Comparison of ENCODE assay signal across 18 cellular contexts in genomic region chr12:13368971-13369370, GRCh38.
DNase-seq lines count a peak whose midpoint lies in the region; ATAC-seq and TF ChIP-seq lines count a peak whose summit lies in the region.
"Had no signal": no experiment of that assay in that cellular context is flagged by ENCODE, and none has a peak within 500 bp of the region (broad histone marks: within the 10 kb centered on the region; RNA-seq: fewer than 3 reads in every experiment).

No MANE protein-coding gene starts in this region.

- intact Hi-C loops in CD4-positive, alpha-beta T cell (cut with DNase I, micrococcal nuclease), result no loop called here

- H3K4me1 Mint-ChIP-seq in progenitor cell of endocrine pancreas (ENCODE audit: low read depth), result peaks cover 29% of the 10 kb centered on the region
- H3K4me1 Mint-ChIP-seq in CD4-positive, alpha-beta T cell (ENCODE audit: low read depth), result no peaks in the 10 kb centered on the region
- H3K4me1 Mint-ChIP-seq: T-cell had no signal

- H3K9me3 Mint-ChIP-seq in progenitor cell of endocrine pancreas (ENCODE audit: low read depth), result peaks cover 4% of the 10 kb centered on the region
- H3K9me3 Mint-ChIP-seq in CD4-positive, alpha-beta T cell, result peaks cover 4% of the 10 kb centered on the region
- H3K9me3 Mint-ChIP-seq: T-cell had no signal

- CTCF ChIA-PET in CD4-positive, alpha-beta T cell (lab: Charles Lee), result no interaction called here

- no peak for ATAC-seq in CD4-positive, alpha-beta T cell (ENCODE audit: poor library complexity)
- ATAC-seq: A549, HCT116, T-cell had no signal

- H3K4me3 Mint-ChIP-seq in progenitor cell of endocrine pancreas (ENCODE audit: low read depth), result no peak overlapping the region
- no peak overlapping the region for H3K4me3 Mint-ChIP-seq in CD4-positive, alpha-beta T cell
- H3K4me3 Mint-ChIP-seq: T-cell had no signal

- TF ChIP-seq CTCF in progenitor cell of endocrine pancreas (IDR thresholded peaks at IDR 0.05; ENCODE audit: unreplicated experiment) (no peak), GM20000 (IDR thresholded peaks at IDR 0.05; ENCODE audit: extremely low read depth, missing control alignments) (no peak)
- no peak for TF ChIP-seq CTCF in CD4-positive, alpha-beta T cell (IDR thresholded peaks at IDR 0.05)

- POLR2A ChIA-PET in CD4-positive, alpha-beta T cell (lab: Charles Lee), result interaction anchor here (1.1 kb wide), 1 partner anchor 20 kb away, joined by 3 read pairs; no protein-coding TSS in a partner anchor

- H3K9me3 ChIP-seq in CD4-positive, alpha-beta T cell (ENCODE audit: control insufficient read depth, low read length), result no peaks in the 10 kb centered on the region
- H3K9me3 ChIP-seq: A549 had no signal

- no peak overlapping the region for H3K27ac ChIP-seq in CD4-positive, alpha-beta T cell (ENCODE audit: low read depth, low read length)
- H3K27ac ChIP-seq: A549, C4-2B, HL-60, RWPE1, SJCRH30 had no signal

- H3K27me3 Mint-ChIP-seq in progenitor cell of endocrine pancreas, result peaks cover 34% of the 10 kb centered on the region
- H3K27me3 Mint-ChIP-seq in CD4-positive, alpha-beta T cell, result peaks cover 27% of the 10 kb centered on the region

- DNase-seq in NCI-H146 (lab: John Stamatoyannopoulos, UW), result peak; percentile 5
- no peak for DNase-seq in NCI-H146 treated with DMSO at 0.1 percent for 48 hours (lab: John Stamatoyannopoulos, UW; ENCODE audit: unreplicated experiment)
- DNase-seq in NCI-H345 (lab: John Stamatoyannopoulos, UW), result peak; percentile 53
- DNase-seq in ecto neural progenitor cell (ENCODE audit: low spot score), result peak; percentile 84
- DNase-seq in progenitor cell of endocrine pancreas (ENCODE audit: low spot score, unreplicated experiment), result no peak
- DNase-seq in GM20000 (ENCODE audit: low spot score), result no peak
- no peak for DNase-seq in 8988T
- DNase-seq in CD4-positive, alpha-beta T cell, result no peak
- DNase-seq: COR-L47, NCI-H1048, NCI-H446 treated with DMSO at 0.1 percent for 48 hours, T-cell had no signal

- no peaks in the 10 kb centered on the region for H3K36me3 Mint-ChIP-seq in progenitor cell of endocrine pancreas (ENCODE audit: insufficient read depth)
- no peaks in the 10 kb centered on the region for H3K36me3 Mint-ChIP-seq in CD4-positive, alpha-beta T cell (ENCODE audit: low read depth)
- H3K36me3 Mint-ChIP-seq: T-cell had no signal

- H3K27ac Mint-ChIP-seq in progenitor cell of endocrine pancreas, result peak overlapping the region; percentile 72
- no peak overlapping the region for H3K27ac Mint-ChIP-seq in CD4-positive, alpha-beta T cell
- H3K27ac Mint-ChIP-seq: T-cell had no signal

- no peaks in the 10 kb centered on the region for H3K27me3 ChIP-seq in CD4-positive, alpha-beta T cell (ENCODE audit: control insufficient read depth, insufficient read depth, low read length)
- H3K27me3 ChIP-seq: SJCRH30 had no signal

Comparison
In these comparisons a context has a peak if more than half of its experiments do, and no peak if none do; other contexts are left out.
1. DNase-seq: peak in NCI-H146 (single experiment), NCI-H345 (single experiment) and ecto neural progenitor cell (single experiment); none in NCI-H146 treated with DMSO at 0.1 percent for 48 hours (single experiment), progenitor cell of endocrine pancreas (single experiment), GM20000 (single experiment), 8988T (single experiment) and CD4-positive, alpha-beta T cell (0 of 10).